9 cellular contexts compared by ENCODE assay signal in genomic region chr1:204127597-204128242, GRCh38. TPM values are rescaled to one million over a fixed set of nuclear protein-coding genes. Genes with fewer than 3 reads are reported as not detected.
DNase-seq lines count a peak whose midpoint lies in the region.
"Had no signal": no experiment of that assay in that cellular context is flagged by ENCODE, and none has a peak within 500 bp of the region (broad histone marks: within the 10 kb centered on the region; RNA-seq: fewer than 3 reads in every experiment).

No MANE protein-coding gene starts in this region.

- peaks cover 39% of the 10 kb centered on the region for H3K36me3 ChIP-seq in SJSA1
- H3K36me3 ChIP-seq: BLaER1 had no signal

- no peak overlapping the region for H3K4me3 ChIP-seq in SJSA1
- H3K4me3 ChIP-seq: BLaER1 had no signal

- H3K4me1 ChIP-seq in SJSA1 (replicated peaks) = peaks cover 42% of the 10 kb centered on the region

- intact Hi-C loops in posterior vena cava (cut with DNase I) = loop anchor here (2.0 to 10.0 kb wide), 4 partner anchors 53 to 990 kb away; partner anchors contain the start of genes SNRPE (in 1 of the 2) and SOX13 (in 1 of the 2)

- H3K27ac ChIP-seq in SJSA1 (no peak overlapping the region), epithelial cell of prostate (peak overlapping the region; percentile 15)
- H3K27ac ChIP-seq: BLaER1 had no signal

- no peaks in the 10 kb centered on the region for H3K27me3 ChIP-seq in SJSA1 (replicated peaks)
- H3K27me3 ChIP-seq: BLaER1 had no signal

- DNase-seq in SIG-M5 treated with dmso at 0.1 percent for 504 hours (lab: John Stamatoyannopoulos, UW; ENCODE audit: unreplicated experiment) = peak; percentile 52
- no peak for DNase-seq in SIG-M5 (lab: John Stamatoyannopoulos, UW)
- DNase-seq in NCI-H1048 (lab: John Stamatoyannopoulos, UW) = peak; percentile 50
- peak; percentile 80 to 86 for DNase-seq in SJSA1 (ENCODE audit: low read depth in 1 of 2, low spot score in 2 of 2)
- no peak for DNase-seq in epithelial cell of prostate (ENCODE audit: low read depth, low spot score)
- peak; percentile 50 for DNase-seq in mucosa of gallbladder (ENCODE audit: low spot score)
- no peak for DNase-seq in posterior vena cava (ENCODE audit: low spot score)
- no peak for DNase-seq in effector CD8-positive, alpha-beta T cell (lab: John Stamatoyannopoulos, UW)

- H3K9me3 ChIP-seq in SJSA1 (replicated peaks) = no peaks in the 10 kb centered on the region
- H3K9me3 ChIP-seq: BLaER1 had no signal

RNA-seq across cellular contexts. Expression of gene ETNK2, which starts 24.1 kb away (rescaled TPM):
- total RNA-seq in SJSA1 (2014; rRNA removed; shearing (Covaris generic)) = 22.2 and 22.3 TPM in 2 replicates
- total RNA-seq in mucosa of gallbladder = 5.3 TPM
- 10 to 100 TPM in 1 of 2 donors, 1 to 10 TPM in 1; 7.4 to 12.3 TPM for total RNA-seq in posterior vena cava

RNA-seq across cellular contexts. Expression of gene REN, which starts 38.4 kb away (rescaled TPM):
- not detected in 2 replicates for total RNA-seq in SJSA1 (2014; rRNA removed; shearing (Covaris generic))
- not detected for total RNA-seq in mucosa of gallbladder
- total RNA-seq in posterior vena cava = not detected

RNA-seq across cellular contexts. Expression of gene SOX13, which starts 54.8 kb away (rescaled TPM):
- total RNA-seq in SJSA1 (2014; rRNA removed; shearing (Covaris generic)) = 9.0 and 15.5 TPM in 2 replicates
- total RNA-seq in mucosa of gallbladder = 76.3 TPM
- total RNA-seq in posterior vena cava = 10 to 100 TPM; 43.6 to 47.0 TPM

Comparison
In these comparisons a context has a peak if more than half of its experiments do, and no peak if none do; other contexts are left out.
1. DNase-seq: peak in SIG-M5 treated with dmso at 0.1 percent for 504 hours (single experiment), NCI-H1048 (single experiment), SJSA1 (2 of 2) and mucosa of gallbladder (single experiment); none in SIG-M5 (single experiment), epithelial cell of prostate (single experiment), posterior vena cava (single experiment) and effector CD8-positive, alpha-beta T cell (single experiment).